Comparison of ENCODE assay signal across 17 cellular contexts in genomic region chr3:40292637-40293036, GRCh38. TPM values are rescaled to one million over a fixed set of nuclear protein-coding genes. Genes with fewer than 3 reads are reported as not detected.
DNase-seq lines count a peak whose midpoint lies in the region; ATAC-seq and TF ChIP-seq lines count a peak whose summit lies in the region.
"Had no signal": no experiment of that assay in that cellular context is flagged by ENCODE, and none has a peak within 500 bp of the region (broad histone marks: within the 10 kb centered on the region; RNA-seq: fewer than 3 reads in every experiment).

No MANE protein-coding gene starts in this region.

- no peak for TF ChIP-seq CTCF in left ventricle myocardium inferior (IDR thresholded peaks at IDR 0.05; ENCODE audit: borderline replicate concordance)

- H3K4me1 ChIP-seq in adipocyte (ENCODE audit: control insufficient read depth, insufficient read depth, low read length) (no peaks in the 10 kb centered on the region), left ventricle myocardium inferior (peaks cover 42% of the 10 kb centered on the region)
- H3K4me1 ChIP-seq: gastroesophageal sphincter, left lung had no signal

- H3K27ac ChIP-seq in left ventricle myocardium inferior (replicated peaks) = peak overlapping the region; percentile 89
- H3K27ac ChIP-seq: gastroesophageal sphincter, left lung, skin epidermis had no signal

- H3K27me3 ChIP-seq in H7 (ENCODE audit: control insufficient read depth, insufficient read depth, low read length) = no peaks in the 10 kb centered on the region
- no peaks in the 10 kb centered on the region for H3K27me3 ChIP-seq in adipocyte (replicated peaks; ENCODE audit: control insufficient read depth, insufficient read depth, low read length)
- H3K27me3 ChIP-seq in left ventricle myocardium inferior (ENCODE audit: low read depth) = no peaks in the 10 kb centered on the region
- H3K27me3 ChIP-seq: gastroesophageal sphincter, left lung had no signal

- H3K27ac Mint-ChIP-seq in activated naive CD4-positive, alpha-beta T cell treated with anti-CD3 and anti-CD28 coated beads, Interleukin-2, amount 50 U/mL, for 72 hours = no peak overlapping the region
- H3K27ac Mint-ChIP-seq: activated naive CD4-positive, alpha-beta T cell treated with anti-CD3 and anti-CD28 coated beads, Interleukin-2, amount 50 U/mL, for 24 hours; nephron had no signal

- intact Hi-C loops in left ventricle myocardium inferior (cut with micrococcal nuclease) = no loop called here

- H3K4me3 ChIP-seq in H7 (ENCODE audit: insufficient read depth, low read depth, low read length) (no peak overlapping the region), adipocyte (ENCODE audit: low read length) (no peak overlapping the region), left ventricle myocardium inferior (no peak overlapping the region)
- H3K4me3 ChIP-seq: gastroesophageal sphincter, left lung, skin epidermis had no signal

- H3K36me3 ChIP-seq in H7 (replicated peaks; ENCODE audit: control insufficient read depth, insufficient read depth, low read length) = no peaks in the 10 kb centered on the region
- H3K36me3 ChIP-seq in adipocyte (ENCODE audit: control insufficient read depth, insufficient read depth, low read length, severe bottlenecking) = no peaks in the 10 kb centered on the region
- H3K36me3 ChIP-seq in left ventricle myocardium inferior = peaks cover 5% of the 10 kb centered on the region

- DNase-seq in H7 = peak; percentile 47
- peak; percentile 4 for DNase-seq in adipocyte (ENCODE audit: low read depth)
- DNase-seq in left ventricle myocardium inferior = no peak
- peak; percentile 14 for DNase-seq in myocyte (ENCODE audit: low read depth)
- DNase-seq in activated naive CD4-positive, alpha-beta T cell treated with anti-CD3 and anti-CD28 coated beads, Interleukin-2, amount 50 U/mL, for 72 hours (ENCODE audit: low spot score in 2 of 2) = no peak
- DNase-seq in DMS 273 treated with DMSO at 0.1 percent for 48 hours (lab: John Stamatoyannopoulos, UW) = no peak
- DNase-seq: Calu3; left lung; NCI-H2029; stimulated activated naive CD4-positive, alpha-beta T cell treated with Interleukin-2 at 50 U/mL for 16 hours had no signal

- ATAC-seq in activated naive CD4-positive, alpha-beta T cell treated with anti-CD3 and anti-CD28 coated beads, Interleukin-2, amount 50 U/mL, for 72 hours = no peak
- no peak for ATAC-seq in HG03565 (IDR thresholded peaks at IDR 0.05; ENCODE audit: unreplicated experiment)
- no peak for ATAC-seq in GM21619 (IDR thresholded peaks at IDR 0.05; ENCODE audit: unreplicated experiment)
- ATAC-seq: activated CD4-positive, CD25-positive, alpha-beta regulatory T cell treated with anti-CD3 and anti-CD28 coated beads, Interleukin-2, amount 50 U/mL, for 24 hours; gastroesophageal sphincter; left lung had no signal

- H3K9me3 Mint-ChIP-seq in activated naive CD4-positive, alpha-beta T cell treated with anti-CD3 and anti-CD28 coated beads, Interleukin-2, amount 50 U/mL, for 72 hours = no peaks in the 10 kb centered on the region
- H3K9me3 Mint-ChIP-seq: activated naive CD4-positive, alpha-beta T cell treated with anti-CD3 and anti-CD28 coated beads, Interleukin-2, amount 50 U/mL, for 24 hours; nephron had no signal

- no peaks in the 10 kb centered on the region for H3K9me3 ChIP-seq in adipocyte (ENCODE audit: control insufficient read depth, low read length)
- no peaks in the 10 kb centered on the region for H3K9me3 ChIP-seq in left ventricle myocardium inferior (replicated peaks)
- H3K9me3 ChIP-seq: gastroesophageal sphincter had no signal

- H3K36me3 Mint-ChIP-seq in activated naive CD4-positive, alpha-beta T cell treated with anti-CD3 and anti-CD28 coated beads, Interleukin-2, amount 50 U/mL, for 72 hours = peaks cover 12 to 30% of the 10 kb centered on the region in 2 donors

- no peak overlapping the region for H3K9ac ChIP-seq in adipocyte (ENCODE audit: low read length)

RNA-seq across cellular contexts. Expression of gene EIF1B, which starts 16.9 kb away (rescaled TPM):
- total RNA-seq in H7 (2014; rRNA removed; shearing (Covaris generic)) = 16.0 and 17.3 TPM in 2 replicates
- total RNA-seq in left ventricle myocardium inferior (416 TPM), myocyte (9.1 and 12.2 TPM in 2 replicates)
- 68.4 TPM for polyA plus RNA-seq in myocyte (2012)
- 10 to 100 TPM; 35.4 to 88.2 TPM for total RNA-seq in activated naive CD4-positive, alpha-beta T cell treated with anti-CD3 and anti-CD28 coated beads, Interleukin-2, amount 50 U/mL, for 72 hours

Comparison
In these comparisons a context has a peak if more than half of its experiments do, and no peak if none do; other contexts are left out.
1. DNase-seq: peak in H7 (single experiment), adipocyte (single experiment) and myocyte (single experiment); none in left ventricle myocardium inferior (single experiment), activated naive CD4-positive, alpha-beta T cell treated with anti-CD3 and anti-CD28 coated beads, Interleukin-2, amount 50 U/mL, for 72 hours (0 of 2) and DMS 273 treated with DMSO at 0.1 percent for 48 hours (single experiment).